19 cellular contexts compared by ENCODE assay signal in genomic region chr12:127588224-127588623, GRCh38.
DNase-seq lines count a peak whose midpoint lies in the region; ATAC-seq and TF ChIP-seq lines count a peak whose summit lies in the region.
"Had no signal": no experiment of that assay in that cellular context is flagged by ENCODE, and none has a peak within 500 bp of the region (broad histone marks: within the 10 kb centered on the region; RNA-seq: fewer than 3 reads in every experiment).

No MANE protein-coding gene starts in this region.

- peak overlapping the region; percentile 78 for H3K27ac ChIP-seq in osteoblast (ENCODE audit: low read depth, low read length)
- H3K27ac ChIP-seq in SK-N-SH (ENCODE audit: low read depth in 2 of 2, low read length in 1 of 2) = no peak overlapping the region

- H3K79me2 ChIP-seq in osteoblast (ENCODE audit: insufficient read depth, low read length) = no peaks in the 10 kb centered on the region
- no peaks in the 10 kb centered on the region for H3K79me2 ChIP-seq in SK-N-SH (ENCODE audit: insufficient read depth)

- 16% methylated on average over 7 of the region's 7 CpGs for WGBS in SK-N-SH (ENCODE audit: low lambda C conversion rate)

- no peaks in the 10 kb centered on the region for H3K27me3 ChIP-seq in MG63
- no peaks in the 10 kb centered on the region for H3K27me3 ChIP-seq in osteoblast (ENCODE audit: insufficient read depth, low read length)
- no peaks in the 10 kb centered on the region for H3K27me3 ChIP-seq in SK-N-SH (ENCODE audit: insufficient read depth)

- H3K4me3 ChIP-seq in MG63 (no peak overlapping the region), osteoblast (ENCODE audit: insufficient read depth, low read length) (peak overlapping the region; percentile 14), SK-N-SH (ENCODE audit: low read depth in 2 of 2, low read length in 1 of 2) (no peak overlapping the region)

- peak overlapping the region; percentile 54 for H3K4me2 ChIP-seq in osteoblast (ENCODE audit: insufficient read depth, low read length)
- no peak overlapping the region for H3K4me2 ChIP-seq in SK-N-SH

- H2AFZ ChIP-seq in osteoblast (ENCODE audit: low read length) = peak overlapping the region; percentile 28
- no peak overlapping the region for H2AFZ ChIP-seq in SK-N-SH (ENCODE audit: low read depth)

- TF ChIP-seq RAD21 in SK-N-SH (IDR thresholded peaks at IDR 0.05; ENCODE audit: low read length) = no peak

- POLR2A ChIA-PET in SK-N-SH (lab: Yijun Ruan, JAX) = no interaction called here

- TF ChIP-seq CTCF in osteoblast (IDR thresholded peaks at IDR 0.05; ENCODE audit: extremely low read depth, low read depth, low read length) (no peak), SK-N-SH (IDR thresholded peaks at IDR 0.05) (no peak)

- no peak for TF ChIP-seq EP300 in SK-N-SH (IDR thresholded peaks at IDR 0.05; ENCODE audit: borderline replicate concordance in 1 of 2, low read depth in 1 of 2, low read length in 1 of 2)

- DNase-seq in Daoy (ENCODE audit: low read depth) (peak; percentile 84), MG63 (peak; percentile 83), dedifferentiated amniotic fluid mesenchymal stem cell (ENCODE audit: extremely low spot score) (peak; percentile 51), osteoblast (ENCODE audit: insufficient read length, low spot score, missing footprints) (peak; percentile 93), SK-N-SH (no peak), NCI-H1694 (lab: John Stamatoyannopoulos, UW) (no peak)
- DNase-seq in stimulated activated CD4-positive, alpha-beta T cell treated with anti-CD3 and anti-CD28 coated beads, Interleukin-4, amount 100 ng/mL, for 24 hours = no peak
- DNase-seq: activated CD4-positive, alpha-beta T cell treated with anti-CD3 and anti-CD28 coated beads for 36 hours; activated T-cell treated with anti-CD3 and anti-CD28 coated beads, Interleukin-2, amount 50 U/mL, for 72 hours; CD8-positive, alpha-beta memory T cell; effector memory CD4-positive, alpha-beta T cell; GDM1; natural killer cell; NCI-H1048; NCI-H446; retina; stimulated activated naive CD8-positive, alpha-beta T cell treated with anti-CD3 and anti-CD28 coated beads, Interleukin-15, Interleukin-2, amounts not matched to agents 100 U/mL and 50 U/mL, for 24 hours had no signal

- no peaks in the 10 kb centered on the region for H3F3A ChIP-seq in SK-N-SH (replicated peaks; ENCODE audit: insufficient read depth)

- peaks cover 4% of the 10 kb centered on the region for H3K9me3 ChIP-seq in MG63
- no peaks in the 10 kb centered on the region for H3K9me3 ChIP-seq in osteoblast (ENCODE audit: low read depth, low read length)
- H3K9me3 ChIP-seq in SK-N-SH = peaks cover 8% of the 10 kb centered on the region; the same call in 1 of the 2 replicates

- no peak for ATAC-seq in GM19467 (IDR thresholded peaks at IDR 0.05; ENCODE audit: unreplicated experiment)
- ATAC-seq: activated CD4-positive, alpha-beta T cell treated with anti-CD3 and anti-CD28 coated beads for 36 hours; activated T-cell treated with anti-CD3 and anti-CD28 coated beads, Interleukin-2, amount 50 U/mL, for 72 hours; left lobe of liver; natural killer cell; stimulated activated naive CD8-positive, alpha-beta T cell treated with anti-CD3 and anti-CD28 coated beads, Interleukin-15, Interleukin-2, amounts not matched to agents 100 U/mL and 50 U/mL, for 24 hours had no signal

- H3K4me1 ChIP-seq in osteoblast (ENCODE audit: insufficient read depth, low read length) (peaks cover 20% of the 10 kb centered on the region), SK-N-SH (ENCODE audit: control insufficient read depth in 1 of 2, insufficient read depth in 2 of 2, low read depth in 1 of 2, low read length in 1 of 2) (no peaks in the 10 kb centered on the region)

- H3K9ac ChIP-seq in SK-N-SH = no peak overlapping the region

- CTCF ChIA-PET in SK-N-SH (lab: Yijun Ruan, JAX) = no interaction called here

- no peaks in the 10 kb centered on the region for H4K20me1 ChIP-seq in osteoblast (ENCODE audit: insufficient read depth, low read length)
- no peaks in the 10 kb centered on the region for H4K20me1 ChIP-seq in SK-N-SH (ENCODE audit: insufficient read depth)

- no peaks in the 10 kb centered on the region for H3K9me2 ChIP-seq in SK-N-SH

- H3K36me3 ChIP-seq in MG63 = no peaks in the 10 kb centered on the region
- H3K36me3 ChIP-seq in osteoblast (ENCODE audit: insufficient read depth, low read length) = no peaks in the 10 kb centered on the region
- no peaks in the 10 kb centered on the region for H3K36me3 ChIP-seq in SK-N-SH (replicated peaks in 1 of 2; ENCODE audit: control insufficient read depth in 1 of 2, insufficient read depth in 2 of 2, low read length in 1 of 2)

TF ChIP-seq in SK-N-SH, 30 proteins besides CTCF, POLR2A, EP300 and RAD21:
- TF ChIP-seq IRF3 (IDR thresholded peaks at IDR 0.05; ENCODE audit: low read depth, low read length) (no peak), TEAD4 (IDR thresholded peaks at IDR 0.05; ENCODE audit: borderline replicate concordance, insufficient read depth) (no peak), MAX (IDR thresholded peaks at IDR 0.05; ENCODE audit: low read depth) (no peak)

Comparison
In these comparisons a context has a peak if more than half of its experiments do, and no peak if none do; other contexts are left out.
1. DNase-seq: peak in Daoy (single experiment), MG63 (single experiment), dedifferentiated amniotic fluid mesenchymal stem cell (single experiment) and osteoblast (single experiment); none in SK-N-SH (single experiment), stimulated activated CD4-positive, alpha-beta T cell treated with anti-CD3 and anti-CD28 coated beads, Interleukin-4, amount 100 ng/mL, for 24 hours (single experiment) and NCI-H1694 (single experiment).